20 cellular contexts compared by ENCODE assay signal in genomic region chr1:106555571-106555970, GRCh38.
"Had no signal": no experiment of that assay in that cellular context is flagged by ENCODE, and none has a peak within 500 bp of the region (broad histone marks: within the 10 kb centered on the region; RNA-seq: fewer than 3 reads in every experiment).

No MANE protein-coding gene starts in this region.

- H3K27me3 ChIP-seq: SJSA1 had no signal

- H3K36me3 ChIP-seq: SJSA1 had no signal

- H3K27ac ChIP-seq: HL-60, RWPE1, SJSA1, SK-N-MC had no signal

- DNase-seq: KBM-7, MM.1S, NCI-H1092 treated with DMSO at 0.1 percent for 48 hours, NCI-H1436, NCI-H187, NCI-H2029, NCI-H2081 treated with DMSO at 0.1 percent for 48 hours, NCI-H2171, NCI-H226, NCI-H446, NCI-H510A, NCI-H524 treated with DMSO at 0.1 percent for 48 hours, NCI-H69, NCI-H774, SHP77 had no signal

- H3K9me3 ChIP-seq: SJSA1 had no signal

- ATAC-seq: Panc1 had no signal

- H3K4me3 ChIP-seq: SJSA1, SK-N-MC had no signal

- H3K4me1 ChIP-seq: SJSA1 had no signal
